Comparison of ENCODE assay signal across 1 cellular context in genomic region chr11:42976636-42977217, GRCh38.
TF ChIP-seq lines count a peak whose summit lies in the region.

No MANE protein-coding gene starts in this region.

TF ChIP-seq in SK-N-SH, 30 proteins besides CTCF, POLR2A, EP300 and RAD21 (continued from another document):
- TF ChIP-seq PBX3 (IDR thresholded peaks at IDR 0.05) = no peak
- TF ChIP-seq MAX (IDR thresholded peaks at IDR 0.05; ENCODE audit: low read depth) = no peak
- TF ChIP-seq SMC3 (IDR thresholded peaks at IDR 0.05; ENCODE audit: low read depth, low read length) = no peak
